Comparison of ENCODE assay signal across 24 cellular contexts in genomic region chr20:43991982-43992381, GRCh38.
"Had no signal": no experiment of that assay in that cellular context is flagged by ENCODE, and none has a peak within 500 bp of the region (broad histone marks: within the 10 kb centered on the region; RNA-seq: fewer than 3 reads in every experiment).

No MANE protein-coding gene starts in this region.

- H3K4me1 ChIP-seq: heart right ventricle, lower lobe of right lung, tibial nerve, uterus had no signal

- H3K9ac ChIP-seq: neural progenitor cell had no signal

- DNase-seq: heart right ventricle; kidney glomerular epithelial cell; left cardiac atrium; lower lobe of right lung; mammary epithelial cell; mesendoderm; naive B cell; natural killer cell; nephron progenitor cell; ovary; right cardiac atrium; stimulated activated CD4-positive, alpha-beta T cell treated with anti-CD3 and anti-CD28 coated beads, Interleukin-12 subunit alpha, Interleukin-12 subunit beta, amount 100 ng/mL, for 4 hours; stimulated activated CD4-positive, alpha-beta T cell treated with anti-CD3 and anti-CD28 coated beads, Interleukin-15, amount 100 ng/mL, for 24 hours; stimulated activated CD4-positive, alpha-beta T cell treated with anti-CD3 and anti-CD28 coated beads, Interleukin-4, amount 100 ng/mL, for 24 hours; stimulated activated naive CD4-positive, alpha-beta T cell; uterus had no signal

- H3K27me3 ChIP-seq: hepatocyte, neural progenitor cell, ovary, tibial nerve, uterus had no signal

- H3K9me3 ChIP-seq: ovary, uterus had no signal

- H3K27ac ChIP-seq: heart right ventricle, hepatocyte, lower lobe of right lung, neural progenitor cell, ovary, skin epidermis, tibial nerve, uterus had no signal

- H2AFZ ChIP-seq: hepatocyte, neural progenitor cell had no signal

- H3K4me2 ChIP-seq: hepatocyte, neural progenitor cell had no signal

- H3K79me2 ChIP-seq: hepatocyte had no signal

- ATAC-seq: heart right ventricle; left cardiac atrium; left lobe of liver; lower lobe of right lung; natural killer cell; right cardiac atrium; sciatic nerve; stimulated activated effector memory CD8-positive, alpha-beta T cell treated with anti-CD3 and anti-CD28 coated beads, Interleukin-12 subunit alpha, Interleukin-12 subunit beta, amount 100 ng/mL, for 72 hours had no signal

- H3K36me3 ChIP-seq: heart right ventricle, lower lobe of right lung, neural progenitor cell, ovary, tibial nerve, uterus had no signal

- H3K4me3 ChIP-seq: heart right ventricle, hepatocyte, lower lobe of right lung, neural progenitor cell, ovary, skin epidermis, tibial nerve, uterus had no signal

- FAIRE-seq: keratinocyte had no signal
